In the genomic region with DNA sequence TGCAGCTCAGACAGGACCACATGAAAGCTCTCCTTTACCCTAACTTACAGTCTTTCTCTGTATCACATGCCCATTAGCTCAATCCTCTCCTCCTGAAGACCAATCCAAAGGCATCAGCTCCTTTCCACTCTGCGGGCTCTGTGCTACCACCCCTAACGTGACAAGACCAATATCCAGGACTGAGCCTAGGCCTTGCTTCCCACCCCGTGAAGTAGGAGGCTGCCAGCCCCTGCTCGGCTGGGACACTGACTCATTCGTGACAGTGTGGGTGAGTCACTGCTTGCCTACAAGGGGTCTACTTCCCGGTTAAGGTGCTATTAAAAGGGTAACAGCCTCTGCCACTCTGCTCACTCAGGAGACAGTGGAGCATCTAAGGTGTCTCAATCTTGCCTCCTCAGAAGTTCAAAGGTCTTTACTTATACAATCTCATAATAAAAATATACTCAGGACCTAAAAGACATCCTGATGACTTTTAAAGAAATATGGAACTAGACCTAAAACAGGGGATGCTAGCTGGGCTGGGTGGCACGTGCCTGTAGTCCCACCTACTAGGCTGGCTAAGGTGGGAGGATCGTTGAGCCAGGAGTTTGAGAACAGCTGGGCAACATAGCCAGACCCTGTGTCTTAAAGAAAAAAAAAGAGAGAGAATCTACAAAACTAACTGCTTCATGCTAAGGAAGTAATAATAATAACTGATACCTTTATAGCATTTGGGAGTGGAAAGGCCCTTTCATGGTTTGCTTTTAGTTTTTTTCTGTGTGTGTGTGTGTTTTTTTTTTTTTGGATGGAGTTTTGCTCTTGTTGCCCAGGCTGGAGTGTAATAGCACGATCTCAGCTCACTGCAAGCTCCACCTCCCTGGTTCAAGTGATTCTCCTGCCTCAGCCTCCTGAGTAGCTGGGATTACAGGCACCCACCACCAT, we compare ENCODE assay signal across 1 cellular context.
TF ChIP-seq lines count a peak whose summit lies in the region.

No MANE protein-coding gene starts in this region.

TF ChIP-seq in GM23338, 12 proteins besides CTCF, POLR2A, EP300 and RAD21 (continued from another document):
- TF ChIP-seq EZH2phosphoT487 (IDR thresholded peaks at IDR 0.05; ENCODE audit: unreplicated experiment) (no peak), NANOG (IDR thresholded peaks at IDR 0.05; ENCODE audit: borderline replicate concordance) (no peak), ETS1 (IDR thresholded peaks at IDR 0.05) (no peak)
TF ChIP-seq in GM23338: peak in this region for 0.
